25 cellular contexts compared by ENCODE assay signal in the genomic region with DNA sequence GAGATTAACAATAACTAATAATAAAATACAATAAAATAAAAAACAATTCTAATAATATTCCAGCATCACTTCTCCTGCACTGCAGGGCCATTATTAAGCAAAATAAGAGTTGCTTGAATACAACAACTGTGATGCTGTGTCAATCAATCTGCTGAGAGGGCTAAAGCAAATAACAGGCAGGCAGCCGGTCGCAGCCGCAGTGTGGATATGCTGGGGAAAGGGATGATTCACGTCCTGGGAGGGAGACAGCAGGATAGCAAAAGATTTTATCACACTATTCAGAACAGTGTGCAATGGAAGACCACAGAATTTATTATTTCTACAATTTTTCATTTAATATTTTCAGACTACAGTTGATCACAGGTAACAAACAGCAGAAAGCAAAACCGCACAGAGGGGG.
"Had no signal": no experiment of that assay in that cellular context is flagged by ENCODE, and none has a peak within 500 bp of the region (broad histone marks: within the 10 kb centered on the region; RNA-seq: fewer than 3 reads in every experiment).

No MANE protein-coding gene starts in this region.

- H3K27me3 Mint-ChIP-seq: brain had no signal

- H3K4me3 ChIP-seq: esophagus squamous epithelium, gastrocnemius medialis, prostate gland, right atrium auricular region, thyroid gland, upper lobe of right lung had no signal

- H3K36me3 Mint-ChIP-seq: activated naive CD4-positive, alpha-beta T cell treated with anti-CD3 and anti-CD28 coated beads, Interleukin-2, amount 50 U/mL, for 72 hours; brain; mesothelial cell of epicardium; natural killer cell had no signal

- H3K27me3 ChIP-seq: esophagus squamous epithelium, gastrocnemius medialis, right atrium auricular region, thyroid gland, upper lobe of right lung had no signal

- H3K27ac Mint-ChIP-seq: activated CD4-positive, alpha-beta T cell treated with anti-CD3 and anti-CD28 coated beads, Interleukin-2, amount 10 ng/mL, durations not matched to agents 7 days and 5 days; activated CD8-positive, alpha-beta T cell treated with anti-CD3 and anti-CD28 coated beads, Interleukin-2, amount 10 ng/mL, durations not matched to agents 7 days and 5 days; activated naive CD4-positive, alpha-beta T cell treated with anti-CD3 and anti-CD28 coated beads, Interleukin-2, amount 50 U/mL, for 72 hours; brain; mesothelial cell of epicardium; natural killer cell; T-helper 1 cell treated with Interleukin-12 subunit alpha and Interleukin-12 subunit beta and Interleukin-4 antibody, amounts not matched to agents 30 μg/mL and 1 μg/mL, for 36 hours had no signal

- H3K4me1 ChIP-seq: esophagus squamous epithelium, gastrocnemius medialis, prostate gland, right atrium auricular region, thyroid gland, upper lobe of right lung had no signal

- H3K36me3 ChIP-seq: esophagus squamous epithelium, gastrocnemius medialis, prostate gland, right atrium auricular region, thyroid gland, upper lobe of right lung, WERI-Rb-1 had no signal

- DNase-seq: activated CD4-positive, alpha-beta T cell treated with anti-CD3 and anti-CD28 coated beads, Interleukin-2, amount 10 ng/mL, durations not matched to agents 7 days and 5 days; activated CD4-positive, CD25-positive, alpha-beta regulatory T cell treated with anti-CD3 and anti-CD28 coated beads, Interleukin-2, amount 50 U/mL, for 72 hours; activated CD8-positive, alpha-beta T cell treated with anti-CD3 and anti-CD28 coated beads, Interleukin-2, amount 10 ng/mL, durations not matched to agents 7 days and 5 days; activated gamma-delta T cell treated with Interleukin-2 at 50 U/mL for 16 hours; activated T-cell treated with anti-CD3 and anti-CD28 coated beads, Interleukin-2, amount 50 U/mL, for 1 hour; aorta; central memory CD4-positive, alpha-beta T cell; esophagus squamous epithelium; gastrocnemius medialis; hippocampal formation; left ventricle myocardium superior; mammary epithelial cell; natural killer cell; stimulated activated CD4-positive, alpha-beta T cell treated with anti-CD3 and anti-CD28 coated beads, Interleukin-4, amount 100 ng/mL, for 4 hours; stimulated activated naive CD8-positive, alpha-beta T cell treated with anti-CD3 and anti-CD28 coated beads, Interleukin-15, Interleukin-2, amounts not matched to agents 100 U/mL and 50 U/mL, for 24 hours; T1000; thyroid gland; upper lobe of right lung; WERI-Rb-1 had no signal

- H3K4me1 Mint-ChIP-seq: activated CD4-positive, alpha-beta T cell treated with anti-CD3 and anti-CD28 coated beads, Interleukin-2, amount 10 ng/mL, durations not matched to agents 7 days and 5 days; brain; mesothelial cell of epicardium; natural killer cell had no signal

- H3K9me3 Mint-ChIP-seq: activated CD4-positive, alpha-beta T cell treated with anti-CD3 and anti-CD28 coated beads, Interleukin-2, amount 10 ng/mL, durations not matched to agents 7 days and 5 days; activated naive CD4-positive, alpha-beta T cell treated with anti-CD3 and anti-CD28 coated beads, Interleukin-2, amount 50 U/mL, for 72 hours; brain; natural killer cell; T-helper 1 cell treated with Interleukin-12 subunit alpha and Interleukin-12 subunit beta and Interleukin-4 antibody, amounts not matched to agents 30 μg/mL and 1 μg/mL, for 36 hours had no signal

- H3K9me3 ChIP-seq: esophagus squamous epithelium, gastrocnemius medialis, prostate gland, right atrium auricular region, thyroid gland, upper lobe of right lung had no signal

- H3K4me3 Mint-ChIP-seq: activated CD4-positive, alpha-beta T cell treated with anti-CD3 and anti-CD28 coated beads, Interleukin-2, amount 10 ng/mL, durations not matched to agents 7 days and 5 days; activated CD8-positive, alpha-beta T cell treated with anti-CD3 and anti-CD28 coated beads, Interleukin-2, amount 10 ng/mL, durations not matched to agents 7 days and 5 days; brain; mesothelial cell of epicardium; natural killer cell; T-helper 1 cell treated with Interleukin-12 subunit alpha and Interleukin-12 subunit beta and Interleukin-4 antibody, amounts not matched to agents 30 μg/mL and 1 μg/mL, for 36 hours had no signal
